ENCODE assay signal across 1 cellular context in genomic region chr18:12828116-12829051, GRCh38.
TF ChIP-seq lines count a peak whose summit lies in the region.

No MANE protein-coding gene starts in this region.

TF ChIP-seq in GM12878, 131 proteins besides CTCF, POLR2A, EP300 and RAD21:
- TF ChIP-seq ZNF384 (IDR thresholded peaks at IDR 0.05; ENCODE audit: borderline replicate concordance, low read depth, low read length) (no peak), JUNB (IDR thresholded peaks at IDR 0.05) (peak; percentile 68), EGR1 (IDR thresholded peaks at IDR 0.05; ENCODE audit: borderline replicate concordance in 1 of 2, low read depth in 2 of 2, low read length in 2 of 2) (no peak), BCL11A (IDR thresholded peaks at IDR 0.05; ENCODE audit: low read depth, low read length) (no peak)
- TF ChIP-seq, protein P1, sequence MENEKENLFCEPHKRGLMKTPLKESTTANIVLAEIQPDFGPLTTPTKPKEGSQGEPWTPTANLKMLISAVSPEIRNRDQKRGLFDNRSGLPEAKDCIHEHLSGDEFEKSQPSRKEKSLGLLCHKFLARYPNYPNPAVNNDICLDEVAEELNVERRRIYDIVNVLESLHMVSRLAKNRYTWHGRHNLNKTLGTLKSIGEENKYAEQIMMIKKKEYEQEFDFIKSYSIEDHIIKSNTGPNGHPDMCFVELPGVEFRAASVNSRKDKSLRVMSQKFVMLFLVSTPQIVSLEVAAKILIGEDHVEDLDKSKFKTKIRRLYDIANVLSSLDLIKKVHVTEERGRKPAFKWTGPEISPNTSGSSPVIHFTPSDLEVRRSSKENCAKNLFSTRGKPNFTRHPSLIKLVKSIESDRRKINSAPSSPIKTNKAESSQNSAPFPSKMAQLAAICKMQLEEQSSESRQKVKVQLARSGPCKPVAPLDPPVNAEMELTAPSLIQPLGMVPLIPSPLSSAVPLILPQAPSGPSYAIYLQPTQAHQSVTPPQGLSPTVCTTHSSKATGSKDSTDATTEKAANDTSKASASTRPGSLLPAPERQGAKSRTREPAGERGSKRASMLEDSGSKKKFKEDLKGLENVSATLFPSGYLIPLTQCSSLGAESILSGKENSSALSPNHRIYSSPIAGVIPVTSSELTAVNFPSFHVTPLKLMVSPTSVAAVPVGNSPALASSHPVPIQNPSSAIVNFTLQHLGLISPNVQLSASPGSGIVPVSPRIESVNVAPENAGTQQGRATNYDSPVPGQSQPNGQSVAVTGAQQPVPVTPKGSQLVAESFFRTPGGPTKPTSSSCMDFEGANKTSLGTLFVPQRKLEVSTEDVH (IDR thresholded peaks at IDR 0.05; ENCODE audit: low read depth, partially characterized antibody), result no peak
TF ChIP-seq in GM12878: peak in this region for 1.
